In the genomic region with DNA sequence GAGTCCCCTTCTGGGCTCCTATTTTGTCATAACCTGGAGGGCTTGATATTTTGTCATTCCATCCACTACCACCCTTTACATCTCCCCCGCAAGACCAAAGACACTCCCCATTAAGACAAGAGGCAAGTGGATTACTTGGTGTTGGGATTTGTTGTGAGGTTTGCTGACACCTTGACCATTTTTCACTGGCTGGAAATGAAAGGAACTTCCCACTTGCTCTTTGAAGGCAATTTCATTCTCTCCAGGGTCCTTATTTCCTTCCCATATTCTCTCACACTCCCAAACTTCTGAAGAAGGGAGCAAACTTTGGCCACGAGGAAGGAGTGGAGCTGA, we compare ENCODE assay signal across 19 cellular contexts. TPM values are rescaled to one million over a fixed set of nuclear protein-coding genes. Genes with fewer than 3 reads are reported as not detected.
DNase-seq lines count a peak whose midpoint lies in the region; ATAC-seq and TF ChIP-seq lines count a peak whose summit lies in the region.
"Had no signal": no experiment of that assay in that cellular context is flagged by ENCODE, and none has a peak within 500 bp of the region (broad histone marks: within the 10 kb centered on the region; RNA-seq: fewer than 3 reads in every experiment).

No MANE protein-coding gene starts in this region.

- TF ChIP-seq CTCF in RWPE1 (conservative IDR thresholded peaks at IDR 0.05; ENCODE audit: low read depth) = no peak

- no peaks in the 10 kb centered on the region for H3K27me3 ChIP-seq in CD4-positive, alpha-beta memory T cell (ENCODE audit: insufficient read depth, low read length)
- H3K27me3 ChIP-seq in naive thymus-derived CD4-positive, alpha-beta T cell (ENCODE audit: control insufficient read depth in 2 of 2, insufficient read depth in 2 of 2, low read length in 2 of 2) = no peaks in the 10 kb centered on the region

- CTCF ChIA-PET in activated CD4-positive, alpha-beta T cell treated with anti-CD3 and anti-CD28 coated beads, Interleukin-2, amount 10 ng/mL, durations not matched to agents 7 days and 5 days (lab: Charles Lee) = no interaction called here
- CTCF ChIA-PET in CD4-positive, alpha-beta memory T cell (lab: Charles Lee; ENCODE audit: partially characterized antibody) = interaction anchor here (1.2 to 3.2 kb wide), 2 partner anchors 18 to 33 kb away, joined by 3 to 10 read pairs; no protein-coding TSS in a partner anchor
- CTCF ChIA-PET in RWPE1 (lab: Yijun Ruan, JAX) = interaction anchor here (0.6 to 0.9 kb wide), 2 partner anchors 53 to 140 kb away, joined by 3 to 5 read pairs; no protein-coding TSS in a partner anchor
- CTCF ChIA-PET in naive thymus-derived CD4-positive, alpha-beta T cell (lab: Charles Lee) = interaction anchor here (0.7 kb wide), 1 partner anchor 131 kb away, joined by 3 read pairs; no protein-coding TSS in a partner anchor

- no peak for DNase-seq in activated CD4-positive, alpha-beta T cell treated with anti-CD3 and anti-CD28 coated beads, Interleukin-2, amount 10 ng/mL, durations not matched to agents 7 days and 5 days
- no peak for DNase-seq in activated CD4-positive, alpha-beta T cell treated with anti-CD3 and anti-CD28 coated beads for 1 hour
- no peak for DNase-seq in CD4-positive, alpha-beta memory T cell
- no peak for DNase-seq in RWPE1 (ENCODE audit: low spot score)
- DNase-seq in naive thymus-derived CD4-positive, alpha-beta T cell = no peak
- no peak for DNase-seq in AML-193 (lab: John Stamatoyannopoulos, UW)
- DNase-seq in NCI-H187 (lab: John Stamatoyannopoulos, UW) = no peak
- DNase-seq in NCI-H2196 (lab: John Stamatoyannopoulos, UW; ENCODE audit: unreplicated experiment) = no peak
- DNase-seq: Calu3, DMS53, HCEC 1CT, NCI-H1930, NCI-H748 treated with DMSO at 0.1 percent for 48 hours, OCI-M1 had no signal

- no peak overlapping the region for H3K4me3 Mint-ChIP-seq in activated CD4-positive, alpha-beta T cell treated with anti-CD3 and anti-CD28 coated beads, Interleukin-2, amount 10 ng/mL, durations not matched to agents 7 days and 5 days
- no peak overlapping the region for H3K4me3 Mint-ChIP-seq in CD4-positive, alpha-beta memory T cell
- no peak overlapping the region for H3K4me3 Mint-ChIP-seq in naive thymus-derived CD4-positive, alpha-beta T cell
- H3K4me3 Mint-ChIP-seq: CD14-positive monocyte had no signal

- no peaks in the 10 kb centered on the region for H3K27me3 Mint-ChIP-seq in activated CD4-positive, alpha-beta T cell treated with anti-CD3 and anti-CD28 coated beads, Interleukin-2, amount 10 ng/mL, durations not matched to agents 7 days and 5 days
- no peaks in the 10 kb centered on the region for H3K27me3 Mint-ChIP-seq in CD4-positive, alpha-beta memory T cell
- no peaks in the 10 kb centered on the region for H3K27me3 Mint-ChIP-seq in naive thymus-derived CD4-positive, alpha-beta T cell

- H3K9me3 ChIP-seq in CD4-positive, alpha-beta memory T cell (ENCODE audit: control insufficient read depth in 1 of 2, low read length in 2 of 2) = no peaks in the 10 kb centered on the region
- H3K9me3 ChIP-seq in naive thymus-derived CD4-positive, alpha-beta T cell (ENCODE audit: control insufficient read depth in 2 of 3, low read length in 3 of 3) = no peaks in the 10 kb centered on the region
- H3K9me3 ChIP-seq: A549 had no signal

- no peaks in the 10 kb centered on the region for H3K9me3 Mint-ChIP-seq in activated CD4-positive, alpha-beta T cell treated with anti-CD3 and anti-CD28 coated beads, Interleukin-2, amount 10 ng/mL, durations not matched to agents 7 days and 5 days
- H3K9me3 Mint-ChIP-seq in CD4-positive, alpha-beta memory T cell = peaks cover 0 to 2% (median 0%) of the 10 kb centered on the region in 8 donors
- peaks cover 0 to 1% (median 0%) of the 10 kb centered on the region in 11 donors for H3K9me3 Mint-ChIP-seq in naive thymus-derived CD4-positive, alpha-beta T cell

- H3K27ac ChIP-seq in CD4-positive, alpha-beta memory T cell (ENCODE audit: low read depth, low read length) = no peak overlapping the region
- H3K27ac ChIP-seq in RWPE1 = peak overlapping the region; percentile 16; the same call in 1 of the 2 replicates
- no peak overlapping the region for H3K27ac ChIP-seq in naive thymus-derived CD4-positive, alpha-beta T cell (ENCODE audit: low read depth, low read length)
- H3K27ac ChIP-seq: A549, SJSA1 had no signal

- H3K36me3 ChIP-seq in CD4-positive, alpha-beta memory T cell (ENCODE audit: insufficient read depth, low read length) = peaks cover 52% of the 10 kb centered on the region
- peaks cover under 1 to 60% (median 14%) of the 10 kb centered on the region in 3 experiments for H3K36me3 ChIP-seq in naive thymus-derived CD4-positive, alpha-beta T cell (ENCODE audit: control insufficient read depth in 2 of 3, insufficient read depth in 3 of 3, low read length in 3 of 3)

- H3K4me1 ChIP-seq in CD4-positive, alpha-beta memory T cell (ENCODE audit: insufficient read depth, low read length) = no peaks in the 10 kb centered on the region
- H3K4me1 ChIP-seq in naive thymus-derived CD4-positive, alpha-beta T cell (ENCODE audit: control insufficient read depth in 2 of 2, insufficient read depth in 2 of 2, low read length in 2 of 2) = no peaks in the 10 kb centered on the region

- H3K4me1 Mint-ChIP-seq in activated CD4-positive, alpha-beta T cell treated with anti-CD3 and anti-CD28 coated beads, Interleukin-2, amount 10 ng/mL, durations not matched to agents 7 days and 5 days = peaks cover 6% of the 10 kb centered on the region
- peaks cover 14 to 32% (median 22%) of the 10 kb centered on the region in 4 donors for H3K4me1 Mint-ChIP-seq in CD4-positive, alpha-beta memory T cell
- H3K4me1 Mint-ChIP-seq in naive thymus-derived CD4-positive, alpha-beta T cell = peaks cover 13 to 30% (median 18%) of the 10 kb centered on the region in 7 donors

- intact Hi-C loops in CD4-positive, alpha-beta memory T cell (cut with micrococcal nuclease) = no loop called here
- intact Hi-C loops in naive thymus-derived CD4-positive, alpha-beta T cell (cut with micrococcal nuclease) = no loop called here

- peak overlapping the region; percentile 41 for H3K27ac Mint-ChIP-seq in activated CD4-positive, alpha-beta T cell treated with anti-CD3 and anti-CD28 coated beads, Interleukin-2, amount 10 ng/mL, durations not matched to agents 7 days and 5 days
- H3K27ac Mint-ChIP-seq in CD4-positive, alpha-beta memory T cell = peak overlapping the region; percentile 24 to 83 (median 52)
- H3K27ac Mint-ChIP-seq in naive thymus-derived CD4-positive, alpha-beta T cell = peak overlapping the region in 8 of 9 donors; percentile 14 to 91 (median 59)

- H3K36me3 Mint-ChIP-seq in activated CD4-positive, alpha-beta T cell treated with anti-CD3 and anti-CD28 coated beads, Interleukin-2, amount 10 ng/mL, durations not matched to agents 7 days and 5 days (ENCODE audit: low read depth) = peaks cover 52% of the 10 kb centered on the region
- peaks cover 26 to 47% of the 10 kb centered on the region in 2 donors for H3K36me3 Mint-ChIP-seq in CD4-positive, alpha-beta memory T cell
- H3K36me3 Mint-ChIP-seq in naive thymus-derived CD4-positive, alpha-beta T cell = peaks cover 7 to 26% (median 20%) of the 10 kb centered on the region in 5 donors

- ATAC-seq in naive thymus-derived CD4-positive, alpha-beta T cell = no peak
- ATAC-seq: A549, K562 had no signal

- H3K4me3 ChIP-seq in CD4-positive, alpha-beta memory T cell (ENCODE audit: low read length in 2 of 2) = no peak overlapping the region
- no peak overlapping the region for H3K4me3 ChIP-seq in naive thymus-derived CD4-positive, alpha-beta T cell (ENCODE audit: low read length)
- H3K4me3 ChIP-seq: A549, K562, SJSA1 had no signal

- POLR2A ChIA-PET in activated CD4-positive, alpha-beta T cell treated with anti-CD3 and anti-CD28 coated beads, Interleukin-2, amount 10 ng/mL, durations not matched to agents 7 days and 5 days (lab: Charles Lee) = no interaction called here
- POLR2A ChIA-PET in CD4-positive, alpha-beta memory T cell (lab: Charles Lee; ENCODE audit: partially characterized antibody) = interaction anchor here (0.6 to 4.4 kb wide), 7 partner anchors 9 to 212 kb away, joined by 3 to 32 read pairs (median 6); a partner anchor contains a TSS
- POLR2A ChIA-PET in RWPE1 (lab: Yijun Ruan, JAX; ENCODE audit: low non-redundant PET) = no interaction called here
- POLR2A ChIA-PET in naive thymus-derived CD4-positive, alpha-beta T cell (lab: Charles Lee) = interaction anchor here (1.0 to 2.7 kb wide), 4 partner anchors 8 to 18 kb away, joined by 3 to 10 read pairs (median 4); no protein-coding TSS in a partner anchor

RNA-seq across cellular contexts. Expression of a gene that starts 14.9 kb away (rescaled TPM):
- total RNA-seq in activated CD4-positive, alpha-beta T cell treated with anti-CD3 and anti-CD28 coated beads, Interleukin-2, amount 10 ng/mL, durations not matched to agents 7 days and 5 days = 10 to 100 TPM; 72.6 to 73.3 TPM
- total RNA-seq in CD4-positive, alpha-beta memory T cell = 10 to 100 TPM; 63.2 to 66.7 TPM
- polyA plus RNA-seq in CD4-positive, alpha-beta memory T cell = 1 to 10 TPM; 3.2 to 8.6 TPM
- 10 to 100 TPM; 33.9 to 66.7 (median 60.4) TPM for total RNA-seq in naive thymus-derived CD4-positive, alpha-beta T cell
- 1 to 10 TPM; 3.0 to 6.0 TPM for polyA plus RNA-seq in naive thymus-derived CD4-positive, alpha-beta T cell
- total RNA-seq: NCI-H460 had no signal

RNA-seq across cellular contexts. Expression of a gene that starts 21.2 kb away (rescaled TPM):
- 10 to 100 TPM; 18.6 to 22.3 TPM for total RNA-seq in activated CD4-positive, alpha-beta T cell treated with anti-CD3 and anti-CD28 coated beads, Interleukin-2, amount 10 ng/mL, durations not matched to agents 7 days and 5 days
- total RNA-seq in CD4-positive, alpha-beta memory T cell = 10 to 100 TPM; 27.5 to 30.6 TPM
- 10 to 100 TPM; 37.5 to 76.2 TPM for polyA plus RNA-seq in CD4-positive, alpha-beta memory T cell
- 10 to 100 TPM; 12.3 to 23.9 (median 20.3) TPM for total RNA-seq in naive thymus-derived CD4-positive, alpha-beta T cell
- polyA plus RNA-seq in naive thymus-derived CD4-positive, alpha-beta T cell = 10 to 100 TPM; 50.1 to 50.5 TPM

RNA-seq across cellular contexts. Expression of a gene that starts 28.5 kb away (rescaled TPM):
- 100 to 1,000 TPM in 1 of 2 experiments, 10 to 100 TPM in 1; 84.4 to 104 TPM for total RNA-seq in activated CD4-positive, alpha-beta T cell treated with anti-CD3 and anti-CD28 coated beads, Interleukin-2, amount 10 ng/mL, durations not matched to agents 7 days and 5 days
- 10 to 100 TPM; 44.4 to 48.3 TPM for total RNA-seq in CD4-positive, alpha-beta memory T cell
- 10 to 100 TPM; 85.0 to 99.7 TPM for polyA plus RNA-seq in CD4-positive, alpha-beta memory T cell
- 100 to 1,000 TPM in 1 of 5 experiments, 10 to 100 TPM in 4; 23.8 to 108 (median 42.9) TPM for total RNA-seq in naive thymus-derived CD4-positive, alpha-beta T cell
- 100 to 1,000 TPM in 1 of 2 donors, 10 to 100 TPM in 1; 77.6 to 105 TPM for polyA plus RNA-seq in naive thymus-derived CD4-positive, alpha-beta T cell

RNA-seq across cellular contexts. Expression of a gene that starts 29.7 kb away (rescaled TPM):
- 100 to 1,000 TPM; 138 to 142 TPM for total RNA-seq in activated CD4-positive, alpha-beta T cell treated with anti-CD3 and anti-CD28 coated beads, Interleukin-2, amount 10 ng/mL, durations not matched to agents 7 days and 5 days
- 100 to 1,000 TPM; 189 to 195 TPM for total RNA-seq in CD4-positive, alpha-beta memory T cell
- 10 to 100 TPM; 56.6 to 73.0 TPM for polyA plus RNA-seq in CD4-positive, alpha-beta memory T cell
- total RNA-seq in naive thymus-derived CD4-positive, alpha-beta T cell = 100 to 1,000 TPM; 139 to 175 (median 171) TPM
- polyA plus RNA-seq in naive thymus-derived CD4-positive, alpha-beta T cell = 10 to 100 TPM; 59.5 to 70.6 TPM

RNA-seq across cellular contexts. Expression of a gene that starts 31.3 kb away (rescaled TPM):
- total RNA-seq in activated CD4-positive, alpha-beta T cell treated with anti-CD3 and anti-CD28 coated beads, Interleukin-2, amount 10 ng/mL, durations not matched to agents 7 days and 5 days = 10 to 100 TPM; 23.7 to 27.2 TPM
- total RNA-seq in CD4-positive, alpha-beta memory T cell = 10 to 100 TPM; 58.0 to 62.8 TPM
- 1 to 10 TPM; 3.7 to 8.9 TPM for polyA plus RNA-seq in CD4-positive, alpha-beta memory T cell
- 10 to 100 TPM; 27.8 to 61.7 (median 44.4) TPM for total RNA-seq in naive thymus-derived CD4-positive, alpha-beta T cell
- polyA plus RNA-seq in naive thymus-derived CD4-positive, alpha-beta T cell = 1 to 10 TPM; 3.2 to 6.6 TPM

Comparison
In these comparisons a context has a peak if more than half of its experiments do, and no peak if none do; other contexts are left out.
1. POLR2A ChIA-PET loops: an anchor here in CD4-positive, alpha-beta memory T cell (0.6 to 4.4 kb wide) and naive thymus-derived CD4-positive, alpha-beta T cell (1.0 to 2.7 kb wide); none called in activated CD4-positive, alpha-beta T cell treated with anti-CD3 and anti-CD28 coated beads, Interleukin-2, amount 10 ng/mL, durations not matched to agents 7 days and 5 days and RWPE1.